ENCODE assay signal across 23 cellular contexts in genomic region chr4:26004290-26004689, GRCh38.
DNase-seq lines count a peak whose midpoint lies in the region; ATAC-seq, FAIRE-seq and TF ChIP-seq lines count a peak whose summit lies in the region.
"Had no signal": no experiment of that assay in that cellular context is flagged by ENCODE, and none has a peak within 500 bp of the region (broad histone marks: within the 10 kb centered on the region; RNA-seq: fewer than 3 reads in every experiment).

No MANE protein-coding gene starts in this region.

- no peak overlapping the region for H3K4me3 ChIP-seq in naive thymus-derived CD4-positive, alpha-beta T cell (ENCODE audit: low read length)
- H3K4me3 ChIP-seq: BLaER1 had no signal

- H3K27ac Mint-ChIP-seq in CD14-positive monocyte (no peak overlapping the region), progenitor cell of endocrine pancreas (peak overlapping the region; percentile 35)
- no peak overlapping the region for H3K27ac Mint-ChIP-seq in naive thymus-derived CD4-positive, alpha-beta T cell
- H3K27ac Mint-ChIP-seq: CD4-positive, alpha-beta T cell; CD8-positive, alpha-beta T cell had no signal

- TF ChIP-seq CTCF in CD14-positive monocyte (IDR thresholded peaks at IDR 0.05) = peak; percentile 4
- no peak for TF ChIP-seq CTCF in progenitor cell of endocrine pancreas (IDR thresholded peaks at IDR 0.05; ENCODE audit: unreplicated experiment)

- POLR2A ChIA-PET in naive thymus-derived CD4-positive, alpha-beta T cell (lab: Charles Lee) = no interaction called here

- intact Hi-C loops in CD14-positive monocyte (cut with micrococcal nuclease) = no loop called here
- intact Hi-C loops in naive thymus-derived CD4-positive, alpha-beta T cell (cut with micrococcal nuclease) = no loop called here

- H3K4me1 Mint-ChIP-seq in CD14-positive monocyte = peaks cover 34% of the 10 kb centered on the region
- no peaks in the 10 kb centered on the region for H3K4me1 Mint-ChIP-seq in progenitor cell of endocrine pancreas (ENCODE audit: low read depth)
- H3K4me1 Mint-ChIP-seq in naive thymus-derived CD4-positive, alpha-beta T cell = no peaks in the 10 kb centered on the region

- no peaks in the 10 kb centered on the region for H3K27me3 ChIP-seq in naive thymus-derived CD4-positive, alpha-beta T cell (ENCODE audit: control insufficient read depth in 2 of 2, insufficient read depth in 2 of 2, low read length in 2 of 2)
- H3K27me3 ChIP-seq: BE2C, BLaER1 had no signal

- H3K27me3 Mint-ChIP-seq in CD14-positive monocyte (ENCODE audit: low read depth in 3 of 3) (no peaks in the 10 kb centered on the region), progenitor cell of endocrine pancreas (no peaks in the 10 kb centered on the region)
- H3K27me3 Mint-ChIP-seq in naive thymus-derived CD4-positive, alpha-beta T cell = peaks cover 5 to 22% (median 13%) of the 10 kb centered on the region in 5 donors

- H3K4me3 Mint-ChIP-seq in CD14-positive monocyte (no peak overlapping the region), progenitor cell of endocrine pancreas (ENCODE audit: low read depth) (no peak overlapping the region)
- no peak overlapping the region for H3K4me3 Mint-ChIP-seq in naive thymus-derived CD4-positive, alpha-beta T cell
- H3K4me3 Mint-ChIP-seq: CD4-positive, alpha-beta T cell; CD8-positive, alpha-beta T cell had no signal

- FAIRE-seq in endometrium (lab: Jason Lieb, UNC) = peak; percentile 15
- FAIRE-seq: A204.1, D721Med, G401.6, GM12891, GM19239 had no signal

- peaks cover 0 to 3% of the 10 kb centered on the region in 2 donors for H3K36me3 Mint-ChIP-seq in CD14-positive monocyte
- H3K36me3 Mint-ChIP-seq in progenitor cell of endocrine pancreas (ENCODE audit: insufficient read depth) = no peaks in the 10 kb centered on the region
- peaks cover 0 to 6% (median 0%) of the 10 kb centered on the region in 5 donors for H3K36me3 Mint-ChIP-seq in naive thymus-derived CD4-positive, alpha-beta T cell
- H3K36me3 Mint-ChIP-seq: CD8-positive, alpha-beta T cell had no signal

- DNase-seq in CD14-positive monocyte (ENCODE audit: low spot score) = no peak
- DNase-seq in progenitor cell of endocrine pancreas (ENCODE audit: low spot score, unreplicated experiment) = no peak
- no peak for DNase-seq in naive thymus-derived CD4-positive, alpha-beta T cell
- no peak for DNase-seq in AG08395 (ENCODE audit: low spot score)
- DNase-seq in dermis blood vessel endothelial cell = no peak
- DNase-seq: 8988T; ACHN; AML-193; BE2C; C1 segment of cervical spinal cord; Caco-2; Calu3; CD4-positive, alpha-beta T cell; CD8-positive, alpha-beta T cell; DMS79 treated with DMSO at 0.1 percent for 48 hours; GF-D8 had no signal

- ATAC-seq in naive thymus-derived CD4-positive, alpha-beta T cell = no peak
- ATAC-seq: CD8-positive, alpha-beta T cell had no signal

- H3K9me3 Mint-ChIP-seq in CD14-positive monocyte = peaks cover 3 to 11% (median 7%) of the 10 kb centered on the region in 7 donors
- peaks cover 4% of the 10 kb centered on the region for H3K9me3 Mint-ChIP-seq in progenitor cell of endocrine pancreas (ENCODE audit: low read depth)
- H3K9me3 Mint-ChIP-seq in naive thymus-derived CD4-positive, alpha-beta T cell = peaks cover 0 to 19% (median 6%) of the 10 kb centered on the region in 11 donors

- no peaks in the 10 kb centered on the region for H3K36me3 ChIP-seq in naive thymus-derived CD4-positive, alpha-beta T cell (ENCODE audit: control insufficient read depth in 2 of 3, insufficient read depth in 3 of 3, low read length in 3 of 3)
- H3K36me3 ChIP-seq: BE2C, BLaER1 had no signal

- CTCF ChIA-PET in naive thymus-derived CD4-positive, alpha-beta T cell (lab: Charles Lee) = interaction anchor here (0.6 kb wide), 1 partner anchor 406 kb away, joined by 4 read pairs; no protein-coding TSS in a partner anchor

- no peaks in the 10 kb centered on the region for H3K4me1 ChIP-seq in naive thymus-derived CD4-positive, alpha-beta T cell (ENCODE audit: control insufficient read depth in 2 of 2, insufficient read depth in 2 of 2, low read length in 2 of 2)
- H3K4me1 ChIP-seq: BE2C, BLaER1, Caco-2 had no signal

- no peak overlapping the region for H3K27ac ChIP-seq in naive thymus-derived CD4-positive, alpha-beta T cell (ENCODE audit: low read depth, low read length)
- H3K27ac ChIP-seq: BLaER1 had no signal

- no peaks in the 10 kb centered on the region for H3K9me3 ChIP-seq in naive thymus-derived CD4-positive, alpha-beta T cell (ENCODE audit: control insufficient read depth in 2 of 3, low read length in 3 of 3)
- H3K9me3 ChIP-seq: BE2C had no signal
